In genomic region chr6:32953775-32954174, GRCh38 we compare ENCODE assay signal across 15 cellular contexts. TPM values are rescaled to one million over a fixed set of nuclear protein-coding genes. Genes with fewer than 3 reads are reported as not detected.
DNase-seq lines count a peak whose midpoint lies in the region; ATAC-seq and TF ChIP-seq lines count a peak whose summit lies in the region.
"Had no signal": no experiment of that assay in that cellular context is flagged by ENCODE, and none has a peak within 500 bp of the region (broad histone marks: within the 10 kb centered on the region; RNA-seq: fewer than 3 reads in every experiment).

No MANE protein-coding gene starts in this region.

- no peak overlapping the region for H3K4me3 ChIP-seq in BLaER1 treated with 17β-estradiol and CSF1 and Interleukin-3, amounts not matched to agents 10 nM and 100 nM
- H3K4me3 ChIP-seq in adrenal gland (no peak overlapping the region), psoas muscle (no peak overlapping the region)
- H3K4me3 ChIP-seq: neural progenitor cell, SJCRH30 had no signal

- H3K9me3 ChIP-seq in BLaER1 treated with 17β-estradiol and CSF1 and Interleukin-3, amounts not matched to agents 10 nM and 100 nM (replicated peaks in 1 of 11) = no peaks in the 10 kb centered on the region
- H3K9me3 ChIP-seq in adrenal gland (replicated peaks in 1 of 3) (no peaks in the 10 kb centered on the region), psoas muscle (no peaks in the 10 kb centered on the region)
- H3K9me3 ChIP-seq: heart right ventricle, SJCRH30 had no signal

- H3K4me1 ChIP-seq in BLaER1 treated with 17β-estradiol and CSF1 and Interleukin-3, amounts not matched to agents 10 nM and 100 nM = peaks cover 70 to 76% (median 72%) of the 10 kb centered on the region in 10 experiments
- peaks cover 0 to 19% of the 10 kb centered on the region in 2 donors for H3K4me1 ChIP-seq in adrenal gland (replicated peaks in 1 of 2)
- H3K4me1 ChIP-seq in psoas muscle = peaks cover 18% of the 10 kb centered on the region
- H3K4me1 ChIP-seq: neural progenitor cell, SJCRH30 had no signal

- TF ChIP-seq CTCF in GM12873 (IDR thresholded peaks at IDR 0.05; ENCODE audit: insufficient read depth, low read depth, low read length, missing control alignments) = peak; percentile 3
- no peak for TF ChIP-seq CTCF in adrenal gland (IDR thresholded peaks at IDR 0.05)
- no peak for TF ChIP-seq CTCF in psoas muscle (IDR thresholded peaks at IDR 0.05)

- intact Hi-C loops in adrenal gland (cut with DNase I) = no loop called here
- intact Hi-C loops in psoas muscle (cut with DNase I) = loop anchor here in 1 of 2 donors (5.0 kb wide), 1 partner anchor 66 kb away; no protein-coding TSS in a partner anchor

- WGBS in adrenal gland, 4 donors = 68 to 81% (median 69%) methylated on average over 4 of the region's 4 CpGs
- WGBS in psoas muscle, 3 donors = 59 to 83% (median 72%) methylated on average over 4 of the region's 4 CpGs

- ATAC-seq in psoas muscle (no peak), HG02571 (IDR thresholded peaks at IDR 0.05; ENCODE audit: unreplicated experiment) (no peak)

- no peak overlapping the region for H3K9ac ChIP-seq in BLaER1 treated with 17β-estradiol and CSF1 and Interleukin-3, amounts not matched to agents 10 nM and 100 nM
- H3K9ac ChIP-seq: neural progenitor cell had no signal

- H3K27me3 ChIP-seq in BLaER1 treated with 17β-estradiol and CSF1 and Interleukin-3, amounts not matched to agents 10 nM and 100 nM = no peaks in the 10 kb centered on the region
- H3K27me3 ChIP-seq in adrenal gland = no peaks in the 10 kb centered on the region
- no peaks in the 10 kb centered on the region for H3K27me3 ChIP-seq in psoas muscle (ENCODE audit: insufficient read depth in 3 of 3, low read length in 2 of 3)
- H3K27me3 ChIP-seq: heart right ventricle, neural progenitor cell, SJCRH30 had no signal

- DNase-seq in adrenal gland (peak in 1 of 7 donors; percentile 12), psoas muscle (no peak), hepatic stellate cell (ENCODE audit: low spot score) (no peak), COLO829 (ENCODE audit: low spot score) (no peak)
- DNase-seq: activated T-cell treated with anti-CD3 and anti-CD28 coated beads, Interleukin-2, amount 50 U/mL, for 4 hours; NCI-H2081 treated with DMSO at 0.1 percent for 48 hours; NCI-H524 treated with DMSO at 0.1 percent for 48 hours had no signal

- H3K27ac ChIP-seq in BLaER1 treated with 17β-estradiol and CSF1 and Interleukin-3, amounts not matched to agents 10 nM and 100 nM = peak overlapping the region in 10 of 11 experiments; percentile 4 to 91 (median 82); a peak in 17 of 22 replicates
- H3K27ac ChIP-seq in adrenal gland (peak overlapping the region in 3 of 5 donors; percentile 73 to 89 (median 75)), psoas muscle (peak overlapping the region; percentile 79)
- H3K27ac ChIP-seq: HL-60, neural progenitor cell, SJCRH30 had no signal

- peak overlapping the region; percentile 21 to 92 (median 82); a peak in 21 of 22 replicates for H3K4me2 ChIP-seq in BLaER1 treated with 17β-estradiol and CSF1 and Interleukin-3, amounts not matched to agents 10 nM and 100 nM
- H3K4me2 ChIP-seq: neural progenitor cell had no signal

- peaks cover 8 to 21% (median 15%) of the 10 kb centered on the region in 11 experiments; a peak in 17 of 22 replicates for H3K36me3 ChIP-seq in BLaER1 treated with 17β-estradiol and CSF1 and Interleukin-3, amounts not matched to agents 10 nM and 100 nM
- no peaks in the 10 kb centered on the region for H3K36me3 ChIP-seq in adrenal gland (replicated peaks in 1 of 2)
- no peaks in the 10 kb centered on the region for H3K36me3 ChIP-seq in psoas muscle (ENCODE audit: insufficient read depth in 1 of 2, low read depth in 1 of 2)
- H3K36me3 ChIP-seq: neural progenitor cell, SJCRH30 had no signal

- peaks cover 0 to 8% (median 0%) of the 10 kb centered on the region in 11 experiments; a peak in 4 of 22 replicates for H4K20me1 ChIP-seq in BLaER1 treated with 17β-estradiol and CSF1 and Interleukin-3, amounts not matched to agents 10 nM and 100 nM

- no peak for TF ChIP-seq POLR2A in adrenal gland (IDR thresholded peaks at IDR 0.05)

RNA-seq across cellular contexts. Expression of gene HLA-DMA, which starts 0.9 kb away (rescaled TPM):
- 100 to 1,000 TPM in 5 of 8 donors, 10 to 100 TPM in 3; 40.3 to 269 (median 140) TPM for total RNA-seq in adrenal gland
- polyA plus RNA-seq in adrenal gland = 100 to 1,000 TPM in 2 of 3 donors, 10 to 100 TPM in 1; 87.5 to 138 (median 108) TPM
- 10 to 100 TPM in 2 of 4 donors, 1 to 10 TPM in 2; 3.2 to 12.0 (median 9.4) TPM for total RNA-seq in psoas muscle
- polyA plus RNA-seq in psoas muscle = 1 to 10 TPM; 6.3 to 7.4 (median 7.1) TPM

RNA-seq across cellular contexts. Expression of gene HLA-DMB, which starts 12.9 kb away (rescaled TPM):
- 100 to 1,000 TPM in 1 of 8 donors, 10 to 100 TPM in 7; 37.3 to 118 (median 85.7) TPM for total RNA-seq in adrenal gland
- polyA plus RNA-seq in adrenal gland = 10 to 100 TPM in 2 of 3 donors, 1 to 10 TPM in 1; 9.1 to 41.2 (median 23.9) TPM
- total RNA-seq in psoas muscle = 1 to 10 TPM; 1.4 to 7.6 (median 3.6) TPM
- polyA plus RNA-seq in psoas muscle = 1 to 10 TPM; 2.8 to 3.1 (median 2.9) TPM
- total RNA-seq: SJCRH30 had no signal
- polyA plus RNA-seq: keratinocyte had no signal

RNA-seq across cellular contexts. Expression of gene BRD2, which starts 14.6 kb away (rescaled TPM):
- 100 to 1,000 TPM; 134 to 196 (median 165) TPM for total RNA-seq in adrenal gland
- polyA plus RNA-seq in adrenal gland = 100 to 1,000 TPM; 127 to 288 (median 152) TPM
- total RNA-seq in psoas muscle = 100 to 1,000 TPM in 3 of 4 donors, 10 to 100 TPM in 1; 70.0 to 135 (median 115) TPM
- polyA plus RNA-seq in psoas muscle = 10 to 100 TPM; 62.2 to 93.0 (median 64.4) TPM

RNA-seq across cellular contexts. Expression of gene HLA-DOA, which starts 55.6 kb away (rescaled TPM):
- total RNA-seq in adrenal gland = 10 to 100 TPM in 6 of 8 donors, 1 to 10 TPM in 2; 4.4 to 61.9 (median 24.7) TPM
- polyA plus RNA-seq in adrenal gland = 1 to 10 TPM; 1.6 to 4.2 (median 1.9) TPM
- 1 to 10 TPM in 2 of 4 donors, under 1 TPM in 2; 0.48 to 1.5 (median 0.85) TPM for total RNA-seq in psoas muscle
- polyA plus RNA-seq in psoas muscle = under 1 TPM; 0.36 to 0.77 (median 0.58) TPM
- polyA plus RNA-seq: keratinocyte had no signal

Comparison
In these comparisons a context has a peak if more than half of its experiments do, and no peak if none do; other contexts are left out.
1. RNA of gene HLA-DMB, which starts 12.9 kb away (total RNA-seq): 37.3 to 118 TPM in adrenal gland; 1.4 to 7.6 TPM in psoas muscle; every median in the first group is over 4 times any median in the second.
2. Peak in every context shown above with its lines, with median percentiles within 50 percentile points of each other: H3K27ac ChIP-seq.